ENCODE assay signal across 29 cellular contexts in the genomic region with DNA sequence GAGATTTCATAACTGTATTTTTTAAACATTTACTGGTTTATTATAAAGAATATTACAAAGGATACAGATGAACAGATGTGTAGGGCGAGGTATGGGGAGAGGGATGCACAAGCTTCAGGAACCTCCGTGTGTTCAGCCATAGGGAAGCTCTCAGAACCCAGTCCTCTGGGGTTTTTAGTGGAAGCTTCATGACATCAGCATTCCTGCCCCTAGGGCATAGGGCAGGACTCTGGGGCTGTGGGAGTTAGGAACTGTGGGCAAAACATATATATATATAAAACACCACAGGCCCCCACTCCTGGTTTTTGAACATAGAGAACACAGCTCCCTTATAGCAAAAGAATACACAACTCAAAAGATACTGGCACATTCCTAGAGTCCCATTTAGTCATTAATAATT. TPM values are rescaled to one million over a fixed set of nuclear protein-coding genes. Genes with fewer than 3 reads are reported as not detected.
"Had no signal": no experiment of that assay in that cellular context is flagged by ENCODE, and none has a peak within 500 bp of the region (broad histone marks: within the 10 kb centered on the region; RNA-seq: fewer than 3 reads in every experiment).

No MANE protein-coding gene starts in this region.

- H3K4me3 Mint-ChIP-seq: natural killer cell; nephron; neural progenitor cell; stimulated activated effector memory CD8-positive, alpha-beta T cell treated with anti-CD3 and anti-CD28 coated beads, Interleukin-12 subunit alpha, Interleukin-12 subunit beta, amount 100 ng/mL, for 72 hours; stimulated activated naive B cell treated with anti-CD40 and anti-IgM and Interleukin-4, amounts not matched to agents 10 μg/mL and 1 μg/mL and 100 μg/mL, for 72 hours; stimulated activated naive CD8-positive, alpha-beta T cell treated with anti-CD3 and anti-CD28 coated beads, Interleukin-15, Interleukin-2, amounts not matched to agents 100 ng/mL and 50 ng/mL, for 24 hours had no signal

- H3K27ac Mint-ChIP-seq: natural killer cell; nephron; progenitor cell of endocrine pancreas; stimulated activated effector memory CD8-positive, alpha-beta T cell treated with anti-CD3 and anti-CD28 coated beads, Interleukin-12 subunit alpha, Interleukin-12 subunit beta, amount 100 ng/mL, for 72 hours; stimulated activated naive B cell treated with anti-CD40 and anti-IgM and Interleukin-4, amounts not matched to agents 10 μg/mL and 1 μg/mL and 100 μg/mL, for 72 hours; stimulated activated naive CD8-positive, alpha-beta T cell treated with anti-CD3 and anti-CD28 coated beads, Interleukin-15, Interleukin-2, amounts not matched to agents 100 ng/mL and 50 ng/mL, for 24 hours had no signal

- H3K36me3 Mint-ChIP-seq: natural killer cell; neural progenitor cell; stimulated activated effector memory CD8-positive, alpha-beta T cell treated with anti-CD3 and anti-CD28 coated beads, Interleukin-12 subunit alpha, Interleukin-12 subunit beta, amount 100 ng/mL, for 72 hours had no signal

- ATAC-seq: natural killer cell; psoas muscle; stimulated activated effector memory CD8-positive, alpha-beta T cell treated with anti-CD3 and anti-CD28 coated beads, Interleukin-12 subunit alpha, Interleukin-12 subunit beta, amount 100 ng/mL, for 72 hours; stimulated activated naive B cell treated with anti-CD40 and anti-IgM and Interleukin-4, amounts not matched to agents 10 μg/mL and 1 μg/mL and 100 μg/mL, for 72 hours; upper lobe of right lung had no signal

- H3K36me3 ChIP-seq: neural progenitor cell, ovary, right lobe of liver, sigmoid colon, stomach, thoracic aorta, thyroid gland, tibial nerve, upper lobe of right lung, uterus had no signal

- DNase-seq: natural killer cell; occipital lobe; ovary; psoas muscle; right cardiac atrium; right lobe of liver; sigmoid colon; small intestine; stimulated activated CD4-positive, alpha-beta T cell treated with anti-CD3 and anti-CD28 coated beads, Interleukin-15, amount 100 ng/mL, for 24 hours; stimulated activated CD4-positive, alpha-beta T cell treated with anti-CD3 and anti-CD28 coated beads, Interleukin-2, amount 100 ng/mL, for 24 hours; stimulated activated CD4-positive, alpha-beta T cell treated with anti-CD3 and anti-CD28 coated beads, Interleukin-2, amount 100 ng/mL, for 48 hours; stimulated activated CD4-positive, alpha-beta T cell treated with anti-CD3 and anti-CD28 coated beads, Interleukin-4, amount 100 ng/mL, for 24 hours; stimulated activated naive B cell treated with anti-CD40 and anti-IgM and Interleukin-4, amounts not matched to agents 10 μg/mL and 1 μg/mL and 100 μg/mL, for 72 hours; stimulated activated naive CD4-positive, alpha-beta T cell treated with Interleukin-2 at 50 U/mL for 16 hours; stomach; upper lobe of right lung; uterus had no signal

- H3K9me3 Mint-ChIP-seq: natural killer cell; nephron; neural progenitor cell; stimulated activated effector memory CD8-positive, alpha-beta T cell treated with anti-CD3 and anti-CD28 coated beads, Interleukin-12 subunit alpha, Interleukin-12 subunit beta, amount 100 ng/mL, for 72 hours; stimulated activated naive B cell treated with anti-CD40 and anti-IgM and Interleukin-4, amounts not matched to agents 10 μg/mL and 1 μg/mL and 100 μg/mL, for 72 hours; stimulated activated naive CD8-positive, alpha-beta T cell treated with anti-CD3 and anti-CD28 coated beads, Interleukin-15, Interleukin-2, amounts not matched to agents 100 ng/mL and 50 ng/mL, for 24 hours had no signal

- H3K9ac ChIP-seq: neural progenitor cell, parathyroid adenoma had no signal

- H3K27me3 Mint-ChIP-seq: progenitor cell of endocrine pancreas; stimulated activated naive B cell treated with anti-CD40 and anti-IgM and Interleukin-4, amounts not matched to agents 10 μg/mL and 1 μg/mL and 100 μg/mL, for 72 hours; stimulated activated naive CD8-positive, alpha-beta T cell treated with anti-CD3 and anti-CD28 coated beads, Interleukin-15, Interleukin-2, amounts not matched to agents 100 ng/mL and 50 ng/mL, for 24 hours had no signal

- H3K4me1 ChIP-seq: neural progenitor cell, parathyroid adenoma, psoas muscle, right lobe of liver, stomach, tibial nerve, upper lobe of right lung, uterus had no signal

- H3K27ac ChIP-seq: neural progenitor cell, ovary, parathyroid adenoma, psoas muscle, right lobe of liver, sigmoid colon, stomach, thoracic aorta, thyroid gland, tibial nerve, upper lobe of right lung, uterus had no signal

- H3K4me1 Mint-ChIP-seq: natural killer cell; stimulated activated effector memory CD8-positive, alpha-beta T cell treated with anti-CD3 and anti-CD28 coated beads, Interleukin-12 subunit alpha, Interleukin-12 subunit beta, amount 100 ng/mL, for 72 hours; stimulated activated naive B cell treated with anti-CD40 and anti-IgM and Interleukin-4, amounts not matched to agents 10 μg/mL and 1 μg/mL and 100 μg/mL, for 72 hours had no signal

- H3K27me3 ChIP-seq: neural progenitor cell, ovary, right lobe of liver, sigmoid colon, stomach, thyroid gland, tibial nerve, upper lobe of right lung, uterus had no signal

- H3K4me3 ChIP-seq: neural progenitor cell, ovary, psoas muscle, right lobe of liver, sigmoid colon, stomach, thoracic aorta, thyroid gland, tibial nerve, upper lobe of right lung, uterus had no signal

- H3K9me3 ChIP-seq: ovary, psoas muscle, right lobe of liver, sigmoid colon, stomach, thoracic aorta, thyroid gland, tibial nerve, upper lobe of right lung, uterus had no signal

RNA-seq across cellular contexts. Expression of a gene that starts 21.9 kb away (rescaled TPM):
- total RNA-seq: occipital lobe, skeletal muscle tissue, temporal lobe had no signal
- polyA plus RNA-seq: neural cell, ovary, right cardiac atrium, stomach had no signal
